ENCODE assay signal across 8 cellular contexts in the genomic region with DNA sequence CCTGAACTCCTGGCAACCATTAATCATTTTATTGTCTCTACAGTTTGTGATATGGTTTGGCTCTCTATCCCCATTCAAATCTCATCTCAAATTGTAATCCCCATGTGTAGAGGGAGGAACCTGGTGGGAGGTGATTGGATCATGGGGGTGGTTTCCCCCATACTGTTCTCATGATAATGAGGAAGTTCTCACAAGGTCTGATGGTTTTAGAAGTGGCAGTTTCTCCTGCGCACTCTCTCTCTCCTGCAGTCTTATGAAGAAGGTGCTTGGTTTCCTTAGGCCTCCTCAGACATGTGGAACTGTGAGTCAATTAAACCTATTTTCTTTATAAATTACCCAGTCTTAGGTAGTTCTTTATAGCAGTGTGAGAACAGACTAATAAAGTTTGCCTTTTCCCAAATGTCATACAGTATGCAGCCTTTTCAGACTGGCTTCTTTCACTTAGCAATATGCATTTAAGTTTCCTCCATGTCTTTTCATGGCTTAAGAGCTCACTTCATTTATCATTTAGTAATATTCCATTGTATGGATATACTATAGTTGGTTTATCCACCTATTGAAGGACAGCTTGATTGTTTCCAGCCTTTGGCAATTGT. TPM values are rescaled to one million over a fixed set of nuclear protein-coding genes. Genes with fewer than 3 reads are reported as not detected.
A peak's percentile ranks its signal among the peaks of the same experiment; 100 is the strongest.
DNase-seq lines count a peak whose midpoint lies in the region; ATAC-seq, FAIRE-seq and TF ChIP-seq lines count a peak whose summit lies in the region.
"Not testable (repeated sequence)": the region's sequence is repeated elsewhere in the genome, so short reads cannot be mapped to it uniquely, and the experiment has no call there.

No MANE protein-coding gene starts in this region.

- not testable (repeated sequence) for H3K36me3 ChIP-seq in BLaER1; K562 (ENCODE audit: control insufficient read depth, insufficient read depth, low read length); spleen

- BruUV-seq in K562 (replicated peaks; lab: Mats Ljungman, UMichigan), result not testable (repeated sequence)

- TF ChIP-seq EP300 in K562 (IDR thresholded peaks at IDR 0.05; ENCODE audit: low read length), result not testable (repeated sequence)

- H3K27ac ChIP-seq in BLaER1, result peak overlapping the region; percentile 97
- not testable (repeated sequence) for H3K27ac ChIP-seq in K562 (ENCODE audit: extremely low read depth, low read depth, low read length)
- peak overlapping the region in 6 of 8 donors; percentile 22 to 92 (median 86) for H3K27ac ChIP-seq in spleen

- H3K4me1 ChIP-seq in BLaER1, result peaks cover 60% of the 10 kb centered on the region
- not testable (repeated sequence) for H3K4me1 ChIP-seq in K562 (replicated peaks in 1 of 2; ENCODE audit: control insufficient read depth in 2 of 2, insufficient read depth in 2 of 2, low read length in 2 of 2)
- H3K4me1 ChIP-seq in spleen, result peaks cover 0 to 58% (median 29%) of the 10 kb centered on the region in 6 donors

- TF ChIP-seq POLR2A in GM18505 (IDR thresholded peaks at IDR 0.05; ENCODE audit: borderline replicate concordance, extremely low read depth, insufficient read depth, insufficient read length) (peak; percentile 27), spleen (IDR thresholded peaks at IDR 0.05) (peak in 1 of 3 donors; percentile 34)
- TF ChIP-seq POLR2A in K562 (conservative IDR thresholded peaks at IDR 0.05), result not testable (repeated sequence)

- 0 out of 2 replicates have a peak overlapping the region, but pooled peaks have one; percentile 32 for H2AFZ ChIP-seq in K562 (ENCODE audit: low read depth, low read length)

- POLR2A ChIA-PET in K562 (lab: Yijun Ruan, JAX), result not testable (repeated sequence)

- not testable (repeated sequence) for ATAC-seq in GM18505 (IDR thresholded peaks at IDR 0.05; ENCODE audit: unreplicated experiment); K562
- peak; percentile 71 for ATAC-seq in GM21723 (IDR thresholded peaks at IDR 0.05; ENCODE audit: unreplicated experiment)
- peak; percentile 46 for ATAC-seq in HG03432 (IDR thresholded peaks at IDR 0.05; ENCODE audit: unreplicated experiment)

- DNase-seq in NAMALWA (ENCODE audit: low spot score) (peak; percentile 62), SIG-M5 treated with dmso at 0.1 percent for 504 hours (lab: John Stamatoyannopoulos, UW; ENCODE audit: unreplicated experiment) (peak; percentile 32)
- not testable (repeated sequence) for DNase-seq in K562 (ENCODE audit: extremely low read depth in 1 of 4, low spot score in 3 of 4); spleen

- H3K27me3 ChIP-seq in BLaER1; K562 (ENCODE audit: control insufficient read depth in 2 of 2, insufficient read depth in 2 of 2, low read length in 2 of 2); spleen (replicated peaks in 1 of 7): not testable (repeated sequence)

- CTCF ChIA-PET in K562 (lab: Yijun Ruan, JAX; ENCODE audit: low intra/inter-chr PET ratio), result not testable (repeated sequence)

- TF ChIP-seq CTCF in K562 (IDR thresholded peaks at IDR 0.05 in 2 of 3, conservative IDR thresholded peaks at IDR 0.05 in 1 of 3; ENCODE audit: insufficient read depth in 2 of 3, low read depth in 1 of 3, low read length in 3 of 3); spleen (IDR thresholded peaks at IDR 0.05 in 8 of 11, conservative IDR thresholded peaks at IDR 0.05 in 3 of 11): not testable (repeated sequence)

- H3K4me3 ChIP-seq in BLaER1, result peak overlapping the region; percentile 65
- not testable (repeated sequence) for H3K4me3 ChIP-seq in K562
- peak overlapping the region; percentile 18 to 57 (median 22) for H3K4me3 ChIP-seq in spleen

- H4K20me1 ChIP-seq in BLaER1; K562 (replicated peaks; ENCODE audit: control insufficient read depth, insufficient read depth, low read length): not testable (repeated sequence)

- WGBS in K562 (ENCODE audit: insufficient coverage, low coverage, missing lambda C conversion rate), result 0% methylated on average over 1 of the region's 1 CpG
- WGBS in spleen, 5 donors, result 39 to 55% (median 50%) methylated on average over 1 of the region's 1 CpG

- not testable (repeated sequence) for TF ChIP-seq RAD21 in K562 (CRISPR knock-in tag; conservative IDR thresholded peaks at IDR 0.05 in 1 of 2, IDR thresholded peaks at IDR 0.05 in 1 of 2)

- not testable (repeated sequence) for H3K9me3 ChIP-seq in BLaER1; K562 (replicated peaks; ENCODE audit: control insufficient read depth, insufficient read depth, low read depth, low read length); spleen

- in situ Hi-C loops in K562 (cut with MboI), result not testable (repeated sequence)

- H3K9ac ChIP-seq in BLaER1, result peak overlapping the region; percentile 83
- not testable (repeated sequence) for H3K9ac ChIP-seq in K562 (ENCODE audit: insufficient read depth in 1 of 2, low read depth in 2 of 2, low read length in 2 of 2)

- FAIRE-seq in K562 (lab: Jason Lieb, UNC), result not testable (repeated sequence)

- peak overlapping the region; percentile 90 for H3K4me2 ChIP-seq in BLaER1
- not testable (repeated sequence) for H3K4me2 ChIP-seq in K562 (ENCODE audit: insufficient read depth, low read length)

- not testable (repeated sequence) for H3K79me2 ChIP-seq in K562 (ENCODE audit: control insufficient read depth, insufficient read depth, low read length)

- H3K9me1 ChIP-seq in K562 (ENCODE audit: control insufficient read depth, insufficient read depth, low read length), result not testable (repeated sequence)

- intact Hi-C loops in K562 (cut with micrococcal nuclease); spleen (cut with DNase I; ENCODE audit: low total_unique reads): not testable (repeated sequence)

TF ChIP-seq in K562, 482 proteins besides CTCF, POLR2A, EP300 and RAD21:
- peak; percentile 14 to 26; a peak in 2 of 4 replicates for TF ChIP-seq NRF1 (conservative IDR thresholded peaks at IDR 0.05 in 1 of 2, IDR thresholded peaks at IDR 0.05 in 1 of 2)

RNA-seq across cellular contexts. Expression of a gene that starts 17.1 kb away (rescaled TPM):
- 3.0 and 3.5 TPM in 2 replicates for total RNA-seq in K562 (2011; cell fraction: chromatin; rRNA removed; ENCODE audit: low replicate concordance)
- 1.0 and 1.2 TPM in 2 replicates for total RNA-seq in K562 (2011; cell fraction: nucleolus; rRNA removed)
- total RNA-seq in K562 (2011; cell fraction: nucleoplasm; rRNA removed), result 1.6 and 1.8 TPM in 2 replicates
- 1.5 and 1.6 TPM in 2 replicates for total RNA-seq in K562 (2014; rRNA removed)
- total RNA-seq in K562 (2014; rRNA removed; fragmentation: Illumina TruSeq; extraction: Trizol), result 1.6 TPM in 2 replicates
- 1.1 and 1.5 TPM in 2 replicates for total RNA-seq in K562 (2015; rRNA removed; fragmentation: Illumina TruSeq; extraction: Trizol)
- total RNA-seq in K562 (2021), result 1.4 TPM in 2 replicates
- 2.4 and 5.1 TPM in 2 replicates for polyA plus RNA-seq in K562 (2011; rRNA removed)
- polyA plus RNA-seq in K562 (2011; cell fraction: cytosol; rRNA removed), result 1.4 and 4.7 TPM in 2 replicates
- polyA plus RNA-seq in K562 (2011; cell fraction: nucleus; rRNA removed), result 1.9 and 3.7 TPM in 2 replicates
- polyA plus RNA-seq in K562 (2012), result 0.98 and 1.3 TPM in 2 replicates
- polyA plus RNA-seq in K562 (2014; fragmentation: Illumina TruSeq; extraction: Trizol), result 1.7 and 1.9 TPM in 2 replicates
- under 1 TPM; 0.20 to 0.35 TPM for polyA plus RNA-seq in K562 (2014; fragmentation: Nextera tagmentation; extraction: Ambion mirVana)
- polyA plus RNA-seq in K562 (2014; rRNA removed), result 1.2 and 1.3 TPM in 2 replicates
- 4.9 and 17.9 TPM in 2 replicates for polyA minus RNA-seq in K562 (2011; rRNA and poly(A)+ RNA removed)
- polyA minus RNA-seq in K562 (2011; cell fraction: cytosol; rRNA and poly(A)+ RNA removed), result 2.7 and 6.6 TPM in 2 replicates
- 0.94 and 4.3 TPM in 2 replicates for polyA minus RNA-seq in K562 (2011; cell fraction: nucleus; rRNA and poly(A)+ RNA removed)
- total RNA-seq in spleen, result 100 to 1,000 TPM; 126 to 256 (median 196) TPM
- polyA plus RNA-seq in spleen, result 10 to 100 TPM; 59.8 to 84.1 (median 62.7) TPM

Comparison
In these comparisons a context has a peak if more than half of its experiments do, and no peak if none do; other contexts are left out.
1. RNA of a gene that starts 17.1 kb away (total RNA-seq): 126 to 256 TPM in spleen; 1.0 to 3.5 TPM in K562; every median in the first group is over 10 times any median in the second.